ENCODE assay signal across 17 cellular contexts in the genomic region with DNA sequence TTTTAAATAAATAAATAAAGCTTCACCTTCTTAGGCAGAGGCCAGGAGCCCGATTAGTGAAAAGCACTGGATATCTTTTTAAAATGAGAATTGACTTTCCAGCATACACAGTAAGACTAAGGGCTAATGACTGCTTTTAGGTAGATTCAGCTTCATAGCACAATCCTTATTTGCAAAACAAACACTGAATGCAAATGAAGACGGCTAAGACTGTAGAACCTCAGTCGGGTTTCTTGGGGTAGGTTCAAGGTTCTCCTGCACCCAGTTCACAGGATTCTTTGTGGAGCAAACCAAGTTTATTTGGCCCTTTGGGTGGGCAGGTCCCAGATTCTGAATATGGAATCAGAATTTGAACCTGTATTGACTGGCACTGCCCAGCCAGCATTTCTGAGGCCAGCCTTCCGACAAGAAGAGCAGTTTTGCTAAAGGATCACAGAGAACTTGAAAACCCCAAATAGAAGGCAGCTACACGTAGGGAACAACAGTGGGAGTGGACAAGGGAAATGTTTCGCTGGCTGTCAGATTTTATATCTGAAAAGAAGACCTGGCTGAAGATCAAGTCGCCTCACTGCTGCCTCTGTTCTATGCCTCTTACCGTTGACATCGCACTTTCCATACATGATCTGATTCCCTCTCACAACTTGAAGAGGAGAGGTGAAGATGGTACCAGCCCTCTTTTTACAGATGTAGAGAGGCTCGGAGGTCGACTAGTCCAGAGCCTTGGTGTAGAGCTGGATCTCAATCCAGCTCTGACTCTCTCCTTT. TPM values are rescaled to one million over a fixed set of nuclear protein-coding genes. Genes with fewer than 3 reads are reported as not detected.
DNase-seq lines count a peak whose midpoint lies in the region; ATAC-seq and TF ChIP-seq lines count a peak whose summit lies in the region.
"Had no signal": no experiment of that assay in that cellular context is flagged by ENCODE, and none has a peak within 500 bp of the region (broad histone marks: within the 10 kb centered on the region; RNA-seq: fewer than 3 reads in every experiment).

No MANE protein-coding gene starts in this region.

- H3K4ac ChIP-seq in mesendoderm (ENCODE audit: low read depth, low read length), result no peak overlapping the region

- peak overlapping the region; percentile 56 for H3K56ac ChIP-seq in mesendoderm (ENCODE audit: low read length)

- H4K5ac ChIP-seq in mesendoderm (ENCODE audit: low read length), result no peak overlapping the region

- WGBS in mesendoderm (ENCODE audit: extremely low coverage, insufficient coverage, low lambda C conversion rate), result no CpG with 5 or more reads among the region's 11 CpGs

- H3K4me1 Mint-ChIP-seq in stimulated activated naive CD8-positive, alpha-beta T cell treated with anti-CD3 and anti-CD28 coated beads, Interleukin-15, Interleukin-2, amounts not matched to agents 100 ng/mL and 50 ng/mL, for 24 hours (ENCODE audit: low read depth), result peaks cover 64% of the 10 kb centered on the region
- peaks cover 88% of the 10 kb centered on the region for H3K4me1 Mint-ChIP-seq in stimulated activated naive CD8-positive, alpha-beta T cell treated with anti-CD3 and anti-CD28 coated beads, Interleukin-15, amount 100 ng/mL, for 72 hours

- no peak overlapping the region for H3K4me2 ChIP-seq in mesendoderm (ENCODE audit: low read length)
- H3K4me2 ChIP-seq: KMS-11 had no signal

- no peak overlapping the region for H3K18ac ChIP-seq in mesendoderm (ENCODE audit: low read length)

- H3K27ac Mint-ChIP-seq in stimulated activated naive CD8-positive, alpha-beta T cell treated with anti-CD3 and anti-CD28 coated beads, Interleukin-15, Interleukin-2, amounts not matched to agents 100 ng/mL and 50 ng/mL, for 24 hours, result peak overlapping the region; percentile 63
- no peak overlapping the region for H3K27ac Mint-ChIP-seq in stimulated activated naive CD8-positive, alpha-beta T cell treated with anti-CD3 and anti-CD28 coated beads, Interleukin-15, amount 100 ng/mL, for 72 hours

- no peak overlapping the region for H3K4me3 Mint-ChIP-seq in stimulated activated naive CD8-positive, alpha-beta T cell treated with anti-CD3 and anti-CD28 coated beads, Interleukin-15, Interleukin-2, amounts not matched to agents 100 ng/mL and 50 ng/mL, for 24 hours
- peak overlapping the region in 1 of 2 donors; percentile 17 for H3K4me3 Mint-ChIP-seq in stimulated activated naive CD8-positive, alpha-beta T cell treated with anti-CD3 and anti-CD28 coated beads, Interleukin-15, amount 100 ng/mL, for 72 hours

- H3K27me3 ChIP-seq in mesendoderm (ENCODE audit: insufficient read depth, low read length, poor library complexity), result no peaks in the 10 kb centered on the region
- H3K27me3 ChIP-seq in vagina, result no peaks in the 10 kb centered on the region
- H3K27me3 ChIP-seq: BE2C had no signal

- peaks cover 30% of the 10 kb centered on the region for H3K79me2 ChIP-seq in mesendoderm (ENCODE audit: control insufficient read depth, insufficient read depth, low read length)

- ATAC-seq in stimulated activated naive CD8-positive, alpha-beta T cell treated with anti-CD3 and anti-CD28 coated beads, Interleukin-15, amount 100 ng/mL, for 72 hours, result no peak
- no peak for ATAC-seq in HG03108 (IDR thresholded peaks at IDR 0.05; ENCODE audit: unreplicated experiment)

- TF ChIP-seq CTCF in vagina (IDR thresholded peaks at IDR 0.05), result no peak

- H2BK15ac ChIP-seq in mesendoderm (replicated peaks; ENCODE audit: low read depth), result no peak overlapping the region

- intact Hi-C loops in vagina (cut with DNase I), result no loop called here

- no peak overlapping the region for H4K8ac ChIP-seq in mesendoderm (ENCODE audit: low read depth, low read length)

- H2BK120ac ChIP-seq in mesendoderm (ENCODE audit: low read depth, low read length), result no peak overlapping the region

- H3K36me3 Mint-ChIP-seq in stimulated activated naive CD8-positive, alpha-beta T cell treated with anti-CD3 and anti-CD28 coated beads, Interleukin-15, Interleukin-2, amounts not matched to agents 100 ng/mL and 50 ng/mL, for 24 hours (ENCODE audit: low read depth), result peaks cover 4% of the 10 kb centered on the region

- no peaks in the 10 kb centered on the region for H3K27me3 Mint-ChIP-seq in stimulated activated naive CD8-positive, alpha-beta T cell treated with anti-CD3 and anti-CD28 coated beads, Interleukin-15, Interleukin-2, amounts not matched to agents 100 ng/mL and 50 ng/mL, for 24 hours
- no peaks in the 10 kb centered on the region for H3K27me3 Mint-ChIP-seq in stimulated activated naive CD8-positive, alpha-beta T cell treated with anti-CD3 and anti-CD28 coated beads, Interleukin-15, amount 100 ng/mL, for 72 hours
- H3K27me3 Mint-ChIP-seq: activated naive CD4-positive, alpha-beta T cell treated with anti-CD3 and anti-CD28 coated beads, Interleukin-2, amount 50 U/mL, for 24 hours had no signal

- no peak overlapping the region for H2BK5ac ChIP-seq in mesendoderm (ENCODE audit: low read length)

- H3K36me3 ChIP-seq in mesendoderm (ENCODE audit: control insufficient read depth, insufficient read depth, low read length) (no peaks in the 10 kb centered on the region), vagina (no peaks in the 10 kb centered on the region)
- H3K36me3 ChIP-seq: BE2C had no signal

- no peaks in the 10 kb centered on the region for H3K9me3 ChIP-seq in vagina
- H3K9me3 ChIP-seq: BE2C had no signal

- H3K27ac ChIP-seq in angular gyrus (ENCODE audit: low read depth, low read length) (peak overlapping the region; percentile 34), mesendoderm (ENCODE audit: low read depth, low read length) (no peak overlapping the region), vagina (peak overlapping the region; percentile 78)
- H3K27ac ChIP-seq: KMS-11 had no signal

- no peak for DNase-seq in stimulated activated naive CD8-positive, alpha-beta T cell treated with anti-CD3 and anti-CD28 coated beads, Interleukin-15, amount 100 ng/mL, for 72 hours
- no peak for DNase-seq in mesendoderm
- no peak for DNase-seq in vagina (ENCODE audit: extremely low spot score in 2 of 2)
- DNase-seq in NCI-H1105 (lab: John Stamatoyannopoulos, UW), result no peak
- DNase-seq in cortex of kidney (lab: John Stamatoyannopoulos, UW), result no peak
- DNase-seq: activated CD4-positive, alpha-beta T cell treated with anti-CD3 and anti-CD28 coated beads for 1 hour; BE2C; GDM1; NCI-H2081 treated with DMSO at 0.1 percent for 48 hours; occipital lobe; SW 1271 had no signal

- peaks cover 28% of the 10 kb centered on the region for H3K4me1 ChIP-seq in mesendoderm (ENCODE audit: control insufficient read depth, low read depth, low read length)
- H3K4me1 ChIP-seq in vagina, result peaks cover 73% of the 10 kb centered on the region

- peak overlapping the region; percentile 24 for H3K9ac ChIP-seq in mesendoderm (ENCODE audit: low read length)
- H3K9ac ChIP-seq: KMS-11 had no signal

- no peak overlapping the region for H3K23ac ChIP-seq in mesendoderm (ENCODE audit: low read length)

- TF ChIP-seq POLR2A in vagina (IDR thresholded peaks at IDR 0.05), result no peak

- no peak overlapping the region for H2AK5ac ChIP-seq in mesendoderm (ENCODE audit: low read length)

- H3K9me3 Mint-ChIP-seq in stimulated activated naive CD8-positive, alpha-beta T cell treated with anti-CD3 and anti-CD28 coated beads, Interleukin-15, Interleukin-2, amounts not matched to agents 100 ng/mL and 50 ng/mL, for 24 hours, result no peaks in the 10 kb centered on the region
- peaks cover 0 to 3% of the 10 kb centered on the region in 2 donors for H3K9me3 Mint-ChIP-seq in stimulated activated naive CD8-positive, alpha-beta T cell treated with anti-CD3 and anti-CD28 coated beads, Interleukin-15, amount 100 ng/mL, for 72 hours
- H3K9me3 Mint-ChIP-seq: activated naive CD4-positive, alpha-beta T cell treated with anti-CD3 and anti-CD28 coated beads, Interleukin-2, amount 50 U/mL, for 24 hours had no signal

- H3K4me3 ChIP-seq in mesendoderm (ENCODE audit: low read length) (no peak overlapping the region), vagina (peak overlapping the region in 1 of 2 donors; percentile 26)

- peaks cover 4% of the 10 kb centered on the region for H3K79me1 ChIP-seq in mesendoderm (ENCODE audit: low read length)

RNA-seq across cellular contexts. Expression of gene TRERF1, which starts 8.2 kb away (rescaled TPM):
- polyA plus RNA-seq in mesendoderm (2013, experiment 1 of 2), result 4.7 TPM
- polyA plus RNA-seq in mesendoderm (2013, experiment 2 of 2), result 5.2 TPM
- 20.6 TPM for total RNA-seq in vagina
- total RNA-seq: dermis microvascular lymphatic vessel endothelial cell had no signal
